Comparison of ENCODE assay signal across 18 cellular contexts in the genomic region with DNA sequence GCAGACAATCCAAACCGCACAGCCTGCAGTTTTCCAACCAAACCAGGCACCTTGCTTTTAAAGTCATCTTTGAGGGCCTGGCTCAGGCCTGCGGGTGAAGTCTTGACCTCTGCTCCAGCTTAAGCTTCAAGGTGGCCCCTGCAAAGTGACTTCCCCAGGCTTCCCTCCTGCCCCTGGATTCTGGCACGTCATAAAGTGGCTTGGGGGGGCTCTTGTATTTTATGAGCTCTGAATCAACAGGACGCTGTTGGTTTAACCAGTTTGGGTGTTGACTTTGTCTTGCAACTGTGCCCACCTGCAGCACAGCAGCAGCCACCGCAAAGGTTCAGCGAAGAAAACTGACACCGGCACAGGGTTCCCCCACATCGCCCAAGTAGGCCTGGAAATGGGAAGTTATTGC.
A peak's percentile ranks its signal among the peaks of the same experiment; 100 is the strongest.
DNase-seq lines count a peak whose midpoint lies in the region; ATAC-seq and TF ChIP-seq lines count a peak whose summit lies in the region.
"Had no signal": no experiment of that assay in that cellular context is flagged by ENCODE, and none has a peak within 500 bp of the region (broad histone marks: within the 10 kb centered on the region; RNA-seq: fewer than 3 reads in every experiment).

No MANE protein-coding gene starts in this region.

- peaks cover 11% of the 10 kb centered on the region for H3K4me1 Mint-ChIP-seq in MCF 10A (ENCODE audit: insufficient read depth, unreplicated experiment)

- no peaks in the 10 kb centered on the region for H3K27me3 Mint-ChIP-seq in MCF 10A (ENCODE audit: insufficient read depth, unreplicated experiment)
- H3K27me3 Mint-ChIP-seq: T-cell had no signal

- H3K4me3 ChIP-seq in cardiac muscle cell (no peak overlapping the region), Panc1 (ENCODE audit: low read depth in 2 of 2, low read length in 2 of 2) (no peak overlapping the region), body of pancreas (no peak overlapping the region)
- H3K4me3 ChIP-seq: colonic mucosa, sigmoid colon, transverse colon had no signal

- H3K27me3 ChIP-seq in cardiac muscle cell (no peaks in the 10 kb centered on the region), Panc1 (ENCODE audit: control insufficient read depth, insufficient read depth, low read length) (no peaks in the 10 kb centered on the region), body of pancreas (no peaks in the 10 kb centered on the region)
- H3K27me3 ChIP-seq: colonic mucosa, sigmoid colon, transverse colon had no signal

- no peak for TF ChIP-seq POLR2A in body of pancreas (IDR thresholded peaks at IDR 0.05)

- ATAC-seq in Right ventricle myocardium inferior (no peak), HG03175 (IDR thresholded peaks at IDR 0.05; ENCODE audit: unreplicated experiment) (peak; percentile 16), Panc1 (no peak), body of pancreas (no peak)
- ATAC-seq: T-cell had no signal

- 92 to 96% methylated on average over 6 to 8 of the region's 8 CpGs for WGBS in body of pancreas, 2 donors

- no peaks in the 10 kb centered on the region for H3K9me3 Mint-ChIP-seq in MCF 10A (ENCODE audit: unreplicated experiment)
- H3K9me3 Mint-ChIP-seq: activated naive CD4-positive, alpha-beta T cell treated with anti-CD3 and anti-CD28 coated beads for 36 hours; T-cell had no signal

- H3K9me3 ChIP-seq in cardiac muscle cell (ENCODE audit: low read depth), result no peaks in the 10 kb centered on the region
- no peaks in the 10 kb centered on the region for H3K9me3 ChIP-seq in Panc1 (ENCODE audit: control insufficient read depth, insufficient read depth, low read depth, low read length)
- H3K9me3 ChIP-seq in body of pancreas, result no peaks in the 10 kb centered on the region
- H3K9me3 ChIP-seq: colonic mucosa, sigmoid colon, transverse colon had no signal

- in situ Hi-C loops in Panc1 (cut with HindIII; ENCODE audit: low pct_unique_long_range_greater_than_20kb, low sequenced_read_pairs), result no loop called here

- no peak overlapping the region for H3K4me3 Mint-ChIP-seq in MCF 10A (ENCODE audit: unreplicated experiment)
- H3K4me3 Mint-ChIP-seq: activated naive CD4-positive, alpha-beta T cell treated with anti-CD3 and anti-CD28 coated beads for 36 hours; T-cell had no signal

- H3K36me3 ChIP-seq in cardiac muscle cell (peaks cover 3% of the 10 kb centered on the region), Panc1 (ENCODE audit: control insufficient read depth, insufficient read depth, low read length) (no peaks in the 10 kb centered on the region), body of pancreas (replicated peaks in 1 of 2; ENCODE audit: insufficient read depth in 1 of 2, low read depth in 2 of 2) (no peaks in the 10 kb centered on the region)
- H3K36me3 ChIP-seq: colonic mucosa, sigmoid colon, transverse colon had no signal

- no peak overlapping the region for H3K27ac Mint-ChIP-seq in MCF 10A (ENCODE audit: low read depth, unreplicated experiment)
- H3K27ac Mint-ChIP-seq: activated naive CD4-positive, alpha-beta T cell treated with anti-CD3 and anti-CD28 coated beads for 36 hours had no signal

- BruUV-seq in Panc1 (replicated peaks; lab: Mats Ljungman, UMichigan) (no TSS peak), MCF 10A (replicated peaks; lab: Mats Ljungman, UMichigan) (no TSS peak)

- intact Hi-C loops in Right ventricle myocardium inferior (cut with DNase I) (no loop called here), Panc1 (cut with micrococcal nuclease; ENCODE audit: unreplicated experiment) (no loop called here), body of pancreas (cut with DNase I) (no loop called here), MCF 10A (cut with micrococcal nuclease) (no loop called here)

- H3K4me1 ChIP-seq in cardiac muscle cell (ENCODE audit: low read depth) (peaks cover under 1% of the 10 kb centered on the region), Panc1 (ENCODE audit: control insufficient read depth, insufficient read depth, low read length) (peaks cover 50% of the 10 kb centered on the region), body of pancreas (peaks cover 10% of the 10 kb centered on the region)

- POLR2A ChIA-PET in Panc1 (lab: Charles Lee) (no interaction called here), GM10248 (lab: Yijun Ruan, JAX) (interaction anchor here (0.9 kb wide), 1 partner anchor 57 kb away, joined by 4 read pairs; no protein-coding TSS in a partner anchor), MCF 10A (lab: Yijun Ruan, JAX) (no interaction called here)

- peak overlapping the region; percentile 16 for H3K27ac ChIP-seq in cardiac muscle cell
- H3K27ac ChIP-seq in Panc1 (ENCODE audit: low read length), result peak overlapping the region; percentile 84
- H3K27ac ChIP-seq in body of pancreas, result no peak overlapping the region
- H3K27ac ChIP-seq: colonic mucosa, sigmoid colon, transverse colon had no signal

- peaks cover 4% of the 10 kb centered on the region for H3K36me3 Mint-ChIP-seq in MCF 10A (ENCODE audit: insufficient read depth, unreplicated experiment)

- TF ChIP-seq CTCF in cardiac muscle cell (IDR thresholded peaks at IDR 0.05; ENCODE audit: low read depth, low read length), result no peak
- no peak for TF ChIP-seq CTCF in Panc1 (IDR thresholded peaks at IDR 0.05)
- no peak for TF ChIP-seq CTCF in GM10248 (IDR thresholded peaks at IDR 0.05; ENCODE audit: control extremely low read depth, extremely low read depth, low read depth, missing control alignments)
- TF ChIP-seq CTCF in body of pancreas (IDR thresholded peaks at IDR 0.05), result no peak
- TF ChIP-seq CTCF in MCF 10A (IDR thresholded peaks at IDR 0.05; ENCODE audit: unreplicated experiment), result no peak

- DNase-seq in cardiac muscle cell (ENCODE audit: low read depth in 1 of 2, low spot score in 1 of 2) (no peak), Right ventricle myocardium inferior (ENCODE audit: missing footprints) (no peak), Panc1 (ENCODE audit: low read depth, low spot score) (no peak), GM10248 (ENCODE audit: extremely low spot score) (no peak), body of pancreas (no peak), iPS-NIHi11 (ENCODE audit: low spot score) (no peak), MCF 10A (ENCODE audit: unreplicated experiment) (no peak)
- DNase-seq: activated CD4-positive, alpha-beta T cell treated with anti-CD3 and anti-CD28 coated beads, Interleukin-2, amount 50 U/mL, for 48 hours; activated naive CD4-positive, alpha-beta T cell treated with anti-CD3 and anti-CD28 coated beads for 36 hours; colonic mucosa; DMS53; foreskin fibroblast; GOT3; NCI-H446; sigmoid colon; transverse colon had no signal

- CTCF ChIA-PET in Panc1 (lab: Charles Lee), result no interaction called here
- CTCF ChIA-PET in GM10248 (lab: Yijun Ruan, JAX), result interaction anchor here (1.0 to 1.5 kb wide), 5 partner anchors 20 to 43 kb away, joined by 3 to 4 read pairs (median 3); no protein-coding TSS in a partner anchor
- CTCF ChIA-PET in MCF 10A (lab: Yijun Ruan, JAX), result no interaction called here

Comparison
In these comparisons a context has a peak if more than half of its experiments do, and no peak if none do; other contexts are left out.
1. H3K27ac ChIP-seq: peak in cardiac muscle cell (single experiment) and Panc1 (single experiment); none in body of pancreas (0 of 4).